1 cellular context compared by ENCODE assay signal in genomic region chr1:229440821-229441537, GRCh38.
TF ChIP-seq lines count a peak whose summit lies in the region.

No MANE protein-coding gene starts in this region.

TF ChIP-seq in K562, 482 proteins besides CTCF, POLR2A, EP300 and RAD21 (continued from another document and continues in another):
- TF ChIP-seq, protein P1, sequence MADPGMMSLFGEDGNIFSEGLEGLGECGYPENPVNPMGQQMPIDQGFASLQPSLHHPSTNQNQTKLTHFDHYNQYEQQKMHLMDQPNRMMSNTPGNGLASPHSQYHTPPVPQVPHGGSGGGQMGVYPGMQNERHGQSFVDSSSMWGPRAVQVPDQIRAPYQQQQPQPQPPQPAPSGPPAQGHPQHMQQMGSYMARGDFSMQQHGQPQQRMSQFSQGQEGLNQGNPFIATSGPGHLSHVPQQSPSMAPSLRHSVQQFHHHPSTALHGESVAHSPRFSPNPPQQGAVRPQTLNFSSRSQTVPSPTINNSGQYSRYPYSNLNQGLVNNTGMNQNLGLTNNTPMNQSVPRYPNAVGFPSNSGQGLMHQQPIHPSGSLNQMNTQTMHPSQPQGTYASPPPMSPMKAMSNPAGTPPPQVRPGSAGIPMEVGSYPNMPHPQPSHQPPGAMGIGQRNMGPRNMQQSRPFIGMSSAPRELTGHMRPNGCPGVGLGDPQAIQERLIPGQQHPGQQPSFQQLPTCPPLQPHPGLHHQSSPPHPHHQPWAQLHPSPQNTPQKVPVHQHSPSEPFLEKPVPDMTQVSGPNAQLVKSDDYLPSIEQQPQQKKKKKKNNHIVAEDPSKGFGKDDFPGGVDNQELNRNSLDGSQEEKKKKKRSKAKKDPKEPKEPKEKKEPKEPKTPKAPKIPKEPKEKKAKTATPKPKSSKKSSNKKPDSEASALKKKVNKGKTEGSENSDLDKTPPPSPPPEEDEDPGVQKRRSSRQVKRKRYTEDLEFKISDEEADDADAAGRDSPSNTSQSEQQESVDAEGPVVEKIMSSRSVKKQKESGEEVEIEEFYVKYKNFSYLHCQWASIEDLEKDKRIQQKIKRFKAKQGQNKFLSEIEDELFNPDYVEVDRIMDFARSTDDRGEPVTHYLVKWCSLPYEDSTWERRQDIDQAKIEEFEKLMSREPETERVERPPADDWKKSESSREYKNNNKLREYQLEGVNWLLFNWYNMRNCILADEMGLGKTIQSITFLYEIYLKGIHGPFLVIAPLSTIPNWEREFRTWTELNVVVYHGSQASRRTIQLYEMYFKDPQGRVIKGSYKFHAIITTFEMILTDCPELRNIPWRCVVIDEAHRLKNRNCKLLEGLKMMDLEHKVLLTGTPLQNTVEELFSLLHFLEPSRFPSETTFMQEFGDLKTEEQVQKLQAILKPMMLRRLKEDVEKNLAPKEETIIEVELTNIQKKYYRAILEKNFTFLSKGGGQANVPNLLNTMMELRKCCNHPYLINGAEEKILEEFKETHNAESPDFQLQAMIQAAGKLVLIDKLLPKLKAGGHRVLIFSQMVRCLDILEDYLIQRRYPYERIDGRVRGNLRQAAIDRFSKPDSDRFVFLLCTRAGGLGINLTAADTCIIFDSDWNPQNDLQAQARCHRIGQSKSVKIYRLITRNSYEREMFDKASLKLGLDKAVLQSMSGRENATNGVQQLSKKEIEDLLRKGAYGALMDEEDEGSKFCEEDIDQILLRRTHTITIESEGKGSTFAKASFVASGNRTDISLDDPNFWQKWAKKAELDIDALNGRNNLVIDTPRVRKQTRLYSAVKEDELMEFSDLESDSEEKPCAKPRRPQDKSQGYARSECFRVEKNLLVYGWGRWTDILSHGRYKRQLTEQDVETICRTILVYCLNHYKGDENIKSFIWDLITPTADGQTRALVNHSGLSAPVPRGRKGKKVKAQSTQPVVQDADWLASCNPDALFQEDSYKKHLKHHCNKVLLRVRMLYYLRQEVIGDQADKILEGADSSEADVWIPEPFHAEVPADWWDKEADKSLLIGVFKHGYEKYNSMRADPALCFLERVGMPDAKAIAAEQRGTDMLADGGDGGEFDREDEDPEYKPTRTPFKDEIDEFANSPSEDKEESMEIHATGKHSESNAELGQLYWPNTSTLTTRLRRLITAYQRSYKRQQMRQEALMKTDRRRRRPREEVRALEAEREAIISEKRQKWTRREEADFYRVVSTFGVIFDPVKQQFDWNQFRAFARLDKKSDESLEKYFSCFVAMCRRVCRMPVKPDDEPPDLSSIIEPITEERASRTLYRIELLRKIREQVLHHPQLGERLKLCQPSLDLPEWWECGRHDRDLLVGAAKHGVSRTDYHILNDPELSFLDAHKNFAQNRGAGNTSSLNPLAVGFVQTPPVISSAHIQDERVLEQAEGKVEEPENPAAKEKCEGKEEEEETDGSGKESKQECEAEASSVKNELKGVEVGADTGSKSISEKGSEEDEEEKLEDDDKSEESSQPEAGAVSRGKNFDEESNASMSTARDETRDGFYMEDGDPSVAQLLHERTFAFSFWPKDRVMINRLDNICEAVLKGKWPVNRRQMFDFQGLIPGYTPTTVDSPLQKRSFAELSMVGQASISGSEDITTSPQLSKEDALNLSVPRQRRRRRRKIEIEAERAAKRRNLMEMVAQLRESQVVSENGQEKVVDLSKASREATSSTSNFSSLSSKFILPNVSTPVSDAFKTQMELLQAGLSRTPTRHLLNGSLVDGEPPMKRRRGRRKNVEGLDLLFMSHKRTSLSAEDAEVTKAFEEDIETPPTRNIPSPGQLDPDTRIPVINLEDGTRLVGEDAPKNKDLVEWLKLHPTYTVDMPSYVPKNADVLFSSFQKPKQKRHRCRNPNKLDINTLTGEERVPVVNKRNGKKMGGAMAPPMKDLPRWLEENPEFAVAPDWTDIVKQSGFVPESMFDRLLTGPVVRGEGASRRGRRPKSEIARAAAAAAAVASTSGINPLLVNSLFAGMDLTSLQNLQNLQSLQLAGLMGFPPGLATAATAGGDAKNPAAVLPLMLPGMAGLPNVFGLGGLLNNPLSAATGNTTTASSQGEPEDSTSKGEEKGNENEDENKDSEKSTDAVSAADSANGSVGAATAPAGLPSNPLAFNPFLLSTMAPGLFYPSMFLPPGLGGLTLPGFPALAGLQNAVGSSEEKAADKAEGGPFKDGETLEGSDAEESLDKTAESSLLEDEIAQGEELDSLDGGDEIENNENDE (IDR thresholded peaks at IDR 0.05; ENCODE audit: low read depth, low read length), result no peak
- TF ChIP-seq FIP1L1 (IDR thresholded peaks at IDR 0.05; ENCODE audit: low read depth, low read length, poor library complexity, severe bottlenecking), result no peak
- no peak for TF ChIP-seq NONO (IDR thresholded peaks at IDR 0.05; ENCODE audit: low read depth in 2 of 2, low read length in 1 of 2)
- TF ChIP-seq POLR2B (IDR thresholded peaks at IDR 0.05; ENCODE audit: low read depth, partially characterized antibody), result no peak
- no peak for TF ChIP-seq TSC22D4 (tag; IDR thresholded peaks at IDR 0.05)
- 0 out of 2 replicates have a peak, but pooled peaks have one; percentile 23 for TF ChIP-seq MAFG (tag; conservative IDR thresholded peaks at IDR 0.05)
- peak; percentile 30; the same call in 1 of the 2 replicates for TF ChIP-seq MAFK (IDR thresholded peaks at IDR 0.05; ENCODE audit: low read length)
- no peak for TF ChIP-seq CTBP1 (IDR thresholded peaks at IDR 0.05; ENCODE audit: borderline replicate concordance)
- no peak for TF ChIP-seq IRF9 (tag; IDR thresholded peaks at IDR 0.05)
- TF ChIP-seq, protein P2, sequence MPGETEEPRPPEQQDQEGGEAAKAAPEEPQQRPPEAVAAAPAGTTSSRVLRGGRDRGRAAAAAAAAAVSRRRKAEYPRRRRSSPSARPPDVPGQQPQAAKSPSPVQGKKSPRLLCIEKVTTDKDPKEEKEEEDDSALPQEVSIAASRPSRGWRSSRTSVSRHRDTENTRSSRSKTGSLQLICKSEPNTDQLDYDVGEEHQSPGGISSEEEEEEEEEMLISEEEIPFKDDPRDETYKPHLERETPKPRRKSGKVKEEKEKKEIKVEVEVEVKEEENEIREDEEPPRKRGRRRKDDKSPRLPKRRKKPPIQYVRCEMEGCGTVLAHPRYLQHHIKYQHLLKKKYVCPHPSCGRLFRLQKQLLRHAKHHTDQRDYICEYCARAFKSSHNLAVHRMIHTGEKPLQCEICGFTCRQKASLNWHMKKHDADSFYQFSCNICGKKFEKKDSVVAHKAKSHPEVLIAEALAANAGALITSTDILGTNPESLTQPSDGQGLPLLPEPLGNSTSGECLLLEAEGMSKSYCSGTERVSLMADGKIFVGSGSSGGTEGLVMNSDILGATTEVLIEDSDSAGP (CRISPR knock-in tag; IDR thresholded peaks at IDR 0.05), result no peak
- TF ChIP-seq NFIC (IDR thresholded peaks at IDR 0.05), result no peak
- TF ChIP-seq, protein P3, sequence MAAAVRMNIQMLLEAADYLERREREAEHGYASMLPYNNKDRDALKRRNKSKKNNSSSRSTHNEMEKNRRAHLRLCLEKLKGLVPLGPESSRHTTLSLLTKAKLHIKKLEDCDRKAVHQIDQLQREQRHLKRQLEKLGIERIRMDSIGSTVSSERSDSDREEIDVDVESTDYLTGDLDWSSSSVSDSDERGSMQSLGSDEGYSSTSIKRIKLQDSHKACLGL (CRISPR knock-in tag; IDR thresholded peaks at IDR 0.05; ENCODE audit: borderline replicate concordance, poor library complexity, severe bottlenecking), result no peak
- no peak for TF ChIP-seq ZNF79 (CRISPR knock-in tag; IDR thresholded peaks at IDR 0.05; ENCODE audit: low read depth)
- no peak for TF ChIP-seq ZNF253 (CRISPR knock-in tag; conservative IDR thresholded peaks at IDR 0.05)
- peak; percentile 66; the same call in 1 of the 2 replicates for TF ChIP-seq HMBOX1 (IDR thresholded peaks at IDR 0.05)
- peak; percentile 89 for TF ChIP-seq FOSL1 (tag; conservative IDR thresholded peaks at IDR 0.05)
- 0 out of 6 replicates have a peak, but pooled peaks of 1 of the 3 experiments have one; percentile 40 for TF ChIP-seq ZBTB11 (CRISPR knock-in tag; IDR thresholded peaks at IDR 0.05)
- no peak for TF ChIP-seq NUFIP1 (IDR thresholded peaks at IDR 0.05; ENCODE audit: partially characterized antibody)
- no peak for TF ChIP-seq ZNF347 (CRISPR knock-in tag; IDR thresholded peaks at IDR 0.05; ENCODE audit: low read depth)
- no peak for TF ChIP-seq HNRNPLL (IDR thresholded peaks at IDR 0.05; ENCODE audit: low read depth, low read length, poor library complexity, severe bottlenecking)
- 0 out of 2 replicates have a peak, but pooled peaks have one; percentile 36 for TF ChIP-seq ZNF175 (CRISPR knock-in tag; IDR thresholded peaks at IDR 0.05; ENCODE audit: low read depth)
- no peak for TF ChIP-seq TCF15 (CRISPR knock-in tag; IDR thresholded peaks at IDR 0.05)
- TF ChIP-seq, protein P4, sequence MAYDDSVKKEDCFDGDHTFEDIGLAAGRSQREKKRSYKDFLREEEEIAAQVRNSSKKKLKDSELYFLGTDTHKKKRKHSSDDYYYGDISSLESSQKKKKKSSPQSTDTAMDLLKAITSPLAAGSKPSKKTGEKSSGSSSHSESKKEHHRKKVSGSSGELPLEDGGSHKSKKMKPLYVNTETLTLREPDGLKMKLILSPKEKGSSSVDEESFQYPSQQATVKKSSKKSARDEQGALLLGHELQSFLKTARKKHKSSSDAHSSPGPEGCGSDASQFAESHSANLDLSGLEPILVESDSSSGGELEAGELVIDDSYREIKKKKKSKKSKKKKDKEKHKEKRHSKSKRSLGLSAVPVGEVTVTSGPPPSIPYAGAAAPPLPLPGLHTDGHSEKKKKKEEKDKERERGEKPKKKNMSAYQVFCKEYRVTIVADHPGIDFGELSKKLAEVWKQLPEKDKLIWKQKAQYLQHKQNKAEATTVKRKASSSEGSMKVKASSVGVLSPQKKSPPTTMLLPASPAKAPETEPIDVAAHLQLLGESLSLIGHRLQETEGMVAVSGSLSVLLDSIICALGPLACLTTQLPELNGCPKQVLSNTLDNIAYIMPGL (CRISPR knock-in tag; IDR thresholded peaks at IDR 0.05), result no peak
- TF ChIP-seq C11orf30 (IDR thresholded peaks at IDR 0.05; ENCODE audit: low read depth), result peak; percentile 23; the same call in 1 of the 2 replicates
- TF ChIP-seq BCL6 (CRISPR knock-in tag; IDR thresholded peaks at IDR 0.05), result no peak
- TF ChIP-seq SREBF2 (CRISPR knock-in tag; IDR thresholded peaks at IDR 0.05), result no peak
- no peak for TF ChIP-seq HOMEZ (CRISPR knock-in tag; IDR thresholded peaks at IDR 0.05)
- no peak for TF ChIP-seq SMAD1 (IDR thresholded peaks at IDR 0.05; ENCODE audit: low read depth, low read length, partially characterized antibody)
- no peak for TF ChIP-seq JUND (IDR thresholded peaks at IDR 0.05; ENCODE audit: borderline replicate concordance, low read depth, low read length)
- peak; percentile 21; the same call in 1 of the 3 replicates for TF ChIP-seq JUND (tag; IDR thresholded peaks at IDR 0.05; ENCODE audit: borderline replicate concordance, low read depth, low read length)
